In genomic region chr18:35355140-35355618, GRCh38 we compare ENCODE assay signal across 8 cellular contexts. TPM values are rescaled to one million over a fixed set of nuclear protein-coding genes. Genes with fewer than 3 reads are reported as not detected.
DNase-seq lines count a peak whose midpoint lies in the region; ATAC-seq and TF ChIP-seq lines count a peak whose summit lies in the region.

No MANE protein-coding gene starts in this region.

- 0 to 32% methylated on average over 1 to 2 of the region's 4 CpGs for WGBS in gastroesophageal sphincter (ENCODE audit: low coverage in 1 of 2), 2 donors
- WGBS in transverse colon (ENCODE audit: low coverage in 1 of 2), 2 donors = 29 to 36% methylated on average over 4 of the region's 4 CpGs

- H3K9me3 ChIP-seq in gastroesophageal sphincter = peaks cover 0 to 15% (median 0%) of the 10 kb centered on the region in 3 donors
- peaks cover 4 to 10% of the 10 kb centered on the region in 2 donors for H3K9me3 ChIP-seq in transverse colon

- TF ChIP-seq POLR2A in gastroesophageal sphincter (IDR thresholded peaks at IDR 0.05) (no peak), transverse colon (IDR thresholded peaks at IDR 0.05) (no peak)

- H3K4me1 ChIP-seq in gastroesophageal sphincter = peaks cover 0 to 9% (median 0%) of the 10 kb centered on the region in 3 donors
- H3K4me1 ChIP-seq in transverse colon = peaks cover 0 to 4% (median 0%) of the 10 kb centered on the region in 4 donors

- intact Hi-C loops in transverse colon (cut with DNase I; ENCODE audit: low total_unique reads) = no loop called here

- in situ Hi-C loops in transverse colon (cut with MboI; ENCODE audit: low pct_ligation_motif_present in 1 of 4, low pct_unique_long_range_greater_than_20kb in 1 of 4, low sequenced_read_pairs in 3 of 4) = loop anchor here in 2 of 4 donors (10.0 to 25.0 kb wide), 2 partner anchors 120 to 343 kb away; no protein-coding TSS in a partner anchor

- no peaks in the 10 kb centered on the region for H3K27me3 ChIP-seq in gastroesophageal sphincter
- no peaks in the 10 kb centered on the region for H3K27me3 ChIP-seq in transverse colon

- DNase-seq in EH (ENCODE audit: low read depth) = peak; percentile 84
- peak; percentile 30 for DNase-seq in KG1 (lab: John Stamatoyannopoulos, UW)
- peak; percentile 73 for DNase-seq in RPMI8226
- DNase-seq in activated effector memory CD4-positive, alpha-beta T cell treated with anti-CD3 and anti-CD28 coated beads, Interleukin-2, amount 50 U/mL, for 16 hours = peak; percentile 83
- peak in 55 of 56 donors; percentile 6 to 91 (median 76) for DNase-seq in nucleus accumbens (lab: John Stamatoyannopoulos, UW)
- peak; percentile 71 for DNase-seq in transverse colon

- TF ChIP-seq CTCF in gastroesophageal sphincter (IDR thresholded peaks at IDR 0.05) (peak; percentile 21 to 79 (median 69)), transverse colon (IDR thresholded peaks at IDR 0.05) (peak; percentile 56 to 67 (median 63))

- H3K4me3 ChIP-seq in gastroesophageal sphincter (peak overlapping the region; percentile 8 to 19), transverse colon (peak overlapping the region in 1 of 4 donors; percentile 10)

- ATAC-seq in GM21717 (IDR thresholded peaks at IDR 0.05; ENCODE audit: unreplicated experiment) = peak; percentile 88
- peak; percentile 93 for ATAC-seq in gastroesophageal sphincter

- H3K36me3 ChIP-seq in gastroesophageal sphincter (no peaks in the 10 kb centered on the region), transverse colon (no peaks in the 10 kb centered on the region)

- TF ChIP-seq EP300 in gastroesophageal sphincter (IDR thresholded peaks at IDR 0.05) (no peak), transverse colon (IDR thresholded peaks at IDR 0.05; ENCODE audit: low read depth) (no peak)

- H3K27ac ChIP-seq in gastroesophageal sphincter (peak overlapping the region in 2 of 4 donors; percentile 42 to 59), transverse colon (peak overlapping the region in 1 of 4 donors; percentile 40)

RNA-seq across cellular contexts. Expression of gene ZNF24, which starts 11.0 kb away (rescaled TPM):
- total RNA-seq in gastroesophageal sphincter (10 to 100 TPM; 39.5 to 67.1 (median 43.4) TPM), transverse colon (10 to 100 TPM; 12.7 to 34.5 (median 29.1) TPM)

RNA-seq across cellular contexts. Expression of gene ZNF396, which starts 22.0 kb away (rescaled TPM):
- 1 to 10 TPM; 2.2 to 4.1 (median 3.1) TPM for total RNA-seq in gastroesophageal sphincter
- 10 to 100 TPM in 1 of 4 donors, 1 to 10 TPM in 2, not detected in 1; 2.7 to 11.6 (median 3.3) TPM for total RNA-seq in transverse colon

Comparison
In these comparisons a context has a peak if more than half of its experiments do, and no peak if none do; other contexts are left out.
1. DNase-seq: peak in every context shown above with its lines; median percentile 84 in EH; 83 in activated effector memory CD4-positive, alpha-beta T cell treated with anti-CD3 and anti-CD28 coated beads, Interleukin-2, amount 50 U/mL, for 16 hours; 76 in nucleus accumbens; 73 in RPMI8226; 71 in transverse colon; 30 in KG1.